8 cellular contexts compared by ENCODE assay signal in the genomic region with DNA sequence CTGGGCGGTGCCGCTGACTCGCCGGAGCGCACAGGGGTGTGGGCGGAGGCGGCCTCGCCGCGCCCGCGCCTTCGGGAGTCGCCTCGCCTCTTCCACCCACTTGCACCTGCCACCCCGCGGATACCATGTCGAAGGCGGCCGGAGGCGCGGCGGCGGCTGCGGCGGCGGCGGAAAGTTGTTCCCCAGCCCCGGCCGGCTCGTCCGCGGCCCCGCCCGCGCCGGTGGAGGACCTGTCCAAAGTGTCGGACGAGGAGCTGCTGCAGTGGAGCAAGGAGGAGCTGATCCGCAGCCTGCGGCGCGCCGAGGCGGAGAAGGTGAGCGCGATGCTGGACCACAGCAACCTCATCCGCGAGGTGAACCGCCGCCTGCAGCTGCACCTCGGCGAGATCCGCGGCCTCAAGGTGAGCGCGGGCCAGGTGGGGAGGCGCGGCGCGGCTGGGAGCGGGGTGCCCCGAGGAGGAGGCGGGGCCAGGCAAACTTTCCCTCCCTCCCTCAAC. TPM values are rescaled to one million over a fixed set of nuclear protein-coding genes. Genes with fewer than 3 reads are reported as not detected.
DNase-seq lines count a peak whose midpoint lies in the region; ATAC-seq, FAIRE-seq and TF ChIP-seq lines count a peak whose summit lies in the region.

No MANE protein-coding gene starts in this region.

- no peak for FAIRE-seq in GM19239 (lab: Jason Lieb, UNC)

- H3K4me1 ChIP-seq in ascending aorta: peaks cover 0 to 4% of the 10 kb centered on the region in 2 donors
- peaks cover 8 to 15% of the 10 kb centered on the region in 2 donors for H3K4me1 ChIP-seq in thoracic aorta (ENCODE audit: control insufficient read depth in 1 of 2, low read depth in 2 of 2)

- H3K9me3 ChIP-seq in ascending aorta (no peaks in the 10 kb centered on the region), thoracic aorta (no peaks in the 10 kb centered on the region)

- H3K36me3 ChIP-seq in ascending aorta: no peaks in the 10 kb centered on the region
- H3K36me3 ChIP-seq in thoracic aorta: no peaks in the 10 kb centered on the region

- peak; percentile 47 for DNase-seq in GM03348 (ENCODE audit: low spot score)
- no peak for DNase-seq in ascending aorta (ENCODE audit: low spot score in 2 of 2)
- peak; percentile 77 for DNase-seq in islet precursor cell
- DNase-seq in thoracic aorta (ENCODE audit: low spot score): no peak
- DNase-seq in GM19239 (ENCODE audit: insufficient read length, low spot score): no peak
- no peak for DNase-seq in 8988T
- DNase-seq in sciatic nerve (ENCODE audit: low spot score): no peak

- H3K27me3 ChIP-seq in ascending aorta (no peaks in the 10 kb centered on the region), thoracic aorta (replicated peaks; ENCODE audit: insufficient read depth) (no peaks in the 10 kb centered on the region)

- intact Hi-C loops in ascending aorta (cut with DNase I) (loop anchor here (10.0 kb wide), 1 partner anchor 340 kb away; no protein-coding TSS in a partner anchor), sciatic nerve (cut with DNase I) (loop anchor here (10.0 kb wide), 1 partner anchor 560 kb away; no protein-coding TSS in a partner anchor)

- TF ChIP-seq CTCF in ascending aorta (IDR thresholded peaks at IDR 0.05): no peak
- no peak for TF ChIP-seq CTCF in thoracic aorta (IDR thresholded peaks at IDR 0.05)

- peak overlapping the region; percentile 66 to 75 for H3K4me3 ChIP-seq in ascending aorta
- H3K4me3 ChIP-seq in thoracic aorta: peak overlapping the region; percentile 96

- ATAC-seq in HG02938 (IDR thresholded peaks at IDR 0.05; ENCODE audit: unreplicated experiment): peak; percentile 12
- no peak for ATAC-seq in thoracic aorta (ENCODE audit: insufficient number of reproducible peaks, low FRiP score, low read depth)
- no peak for ATAC-seq in sciatic nerve

- H3K27ac ChIP-seq in ascending aorta (peak overlapping the region in 1 of 2 donors; percentile 13), thoracic aorta (no peak overlapping the region)

RNA-seq across cellular contexts. Expression of gene CCDC85A, which starts 0.8 kb away (rescaled TPM):
- total RNA-seq in ascending aorta: 15.0 TPM
- total RNA-seq in thoracic aorta: 1 to 10 TPM; 3.7 to 4.2 TPM
- 3.9 TPM for total RNA-seq in sciatic nerve

Comparison
In these comparisons a context has a peak if more than half of its experiments do, and no peak if none do; other contexts are left out.
1. DNase-seq: peak in GM03348 (single experiment) and islet precursor cell (single experiment); none in ascending aorta (0 of 2), thoracic aorta (single experiment), GM19239 (single experiment), 8988T (single experiment) and sciatic nerve (single experiment).